8 cellular contexts compared by ENCODE assay signal in the genomic region with DNA sequence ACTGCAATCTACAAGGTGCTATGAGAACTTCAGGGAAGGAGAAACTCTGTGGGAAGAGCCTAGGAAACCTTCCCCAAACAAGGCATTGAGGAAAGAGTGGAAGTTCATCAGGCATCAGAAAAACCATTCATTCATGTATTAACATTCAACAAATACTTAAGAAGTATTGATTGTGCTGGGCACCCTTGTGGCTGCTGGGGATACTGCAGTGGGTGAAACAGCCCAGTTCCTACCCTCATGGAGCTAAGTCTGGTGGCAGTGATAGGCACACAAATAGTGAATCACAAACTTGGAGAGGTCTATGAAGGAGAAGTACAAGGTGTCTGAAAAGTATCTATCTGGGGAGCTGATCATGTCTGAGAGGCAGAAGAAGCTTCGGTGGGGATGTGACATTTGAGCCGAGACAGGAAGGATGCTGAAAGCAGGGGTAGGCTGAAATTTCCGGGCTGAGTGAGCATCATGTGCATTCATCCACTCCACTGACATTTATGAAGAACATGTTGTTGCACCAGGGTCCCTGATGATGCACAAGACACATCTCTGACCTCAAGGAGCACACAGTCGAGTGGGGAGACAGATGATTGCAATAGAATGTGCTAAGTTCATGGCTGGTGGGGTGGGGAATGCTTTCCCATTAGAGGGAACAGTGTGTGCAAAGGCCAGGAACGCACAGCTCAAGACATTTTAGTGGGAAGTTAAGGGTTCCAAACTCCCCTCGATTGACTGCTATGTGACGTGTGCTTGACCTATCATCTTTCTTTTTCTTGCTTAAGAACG.
DNase-seq lines count a peak whose midpoint lies in the region; ATAC-seq and TF ChIP-seq lines count a peak whose summit lies in the region.

No MANE protein-coding gene starts in this region.

- no peak for ATAC-seq in HG02870 (IDR thresholded peaks at IDR 0.05; ENCODE audit: unreplicated experiment)

- peak; percentile 34 for TF ChIP-seq CTCF in MCF 10A (IDR thresholded peaks at IDR 0.05; ENCODE audit: unreplicated experiment)
- peak in 1 of 3 donors; percentile 8 for TF ChIP-seq CTCF in breast epithelium (IDR thresholded peaks at IDR 0.05)
- TF ChIP-seq CTCF in glutamatergic neuron (IDR thresholded peaks at IDR 0.05; ENCODE audit: partially characterized antibody, unreplicated experiment), result peak; percentile 56
- peak; percentile 18 to 40 (median 30) for TF ChIP-seq CTCF in transverse colon (IDR thresholded peaks at IDR 0.05)

- H3K4me1 Mint-ChIP-seq in MCF 10A (ENCODE audit: insufficient read depth, unreplicated experiment), result no peaks in the 10 kb centered on the region
- H3K4me1 Mint-ChIP-seq in glutamatergic neuron (ENCODE audit: low read depth, unreplicated experiment), result peaks cover 10% of the 10 kb centered on the region

- no peak overlapping the region for H3K4me3 ChIP-seq in breast epithelium
- no peak overlapping the region for H3K4me3 ChIP-seq in transverse colon

- POLR2A ChIA-PET in MCF 10A (lab: Yijun Ruan, JAX), result no interaction called here

- H3K9me3 ChIP-seq in breast epithelium, result peaks cover 0 to 16% of the 10 kb centered on the region in 2 donors
- no peaks in the 10 kb centered on the region for H3K9me3 ChIP-seq in transverse colon

- H3K27me3 Mint-ChIP-seq in MCF 10A (ENCODE audit: insufficient read depth, unreplicated experiment) (no peaks in the 10 kb centered on the region), glutamatergic neuron (ENCODE audit: unreplicated experiment) (no peaks in the 10 kb centered on the region)

- H3K27ac ChIP-seq in breast epithelium, result no peak overlapping the region
- H3K27ac ChIP-seq in transverse colon, result no peak overlapping the region

- H3K4me3 Mint-ChIP-seq in MCF 10A (ENCODE audit: unreplicated experiment), result no peak overlapping the region
- H3K4me3 Mint-ChIP-seq in glutamatergic neuron (ENCODE audit: unreplicated experiment), result no peak overlapping the region

- intact Hi-C loops in MCF 10A (cut with micrococcal nuclease), result no loop called here
- intact Hi-C loops in breast epithelium (cut with DNase I; ENCODE audit: low total_unique reads), result no loop called here
- intact Hi-C loops in transverse colon (cut with DNase I; ENCODE audit: low total_unique reads), result no loop called here

- 58 to 78% methylated on average over 4 to 8 of the region's 8 CpGs for WGBS in transverse colon (ENCODE audit: low coverage in 1 of 2), 2 donors

- no peaks in the 10 kb centered on the region for H3K36me3 ChIP-seq in breast epithelium
- H3K36me3 ChIP-seq in transverse colon, result no peaks in the 10 kb centered on the region

- H3K4me1 ChIP-seq in breast epithelium, result no peaks in the 10 kb centered on the region
- H3K4me1 ChIP-seq in transverse colon, result no peaks in the 10 kb centered on the region

- H3K9me3 Mint-ChIP-seq in MCF 10A (ENCODE audit: unreplicated experiment) (peaks cover 10% of the 10 kb centered on the region), glutamatergic neuron (ENCODE audit: unreplicated experiment) (peaks cover 4% of the 10 kb centered on the region)

- DNase-seq in MCF 10A (ENCODE audit: unreplicated experiment) (peak; percentile 18), breast epithelium (ENCODE audit: low spot score in 2 of 2) (no peak), activated T-cell treated with anti-CD3 and anti-CD28 coated beads for 1 hour (ENCODE audit: low read depth) (peak; percentile 20), glutamatergic neuron (no peak), transverse colon (no peak), NOMO-1 treated with dmso at 0.1 percent for 144 hours (lab: John Stamatoyannopoulos, UW; ENCODE audit: unreplicated experiment) (no peak), ACHN (no peak)

- no peaks in the 10 kb centered on the region for H3K27me3 ChIP-seq in breast epithelium
- no peaks in the 10 kb centered on the region for H3K27me3 ChIP-seq in transverse colon

- BruUV-seq in MCF 10A (replicated peaks; lab: Mats Ljungman, UMichigan), result no TSS peak

- CTCF ChIA-PET in MCF 10A (lab: Yijun Ruan, JAX), result interaction anchor here (0.6 to 1.9 kb wide), 5 partner anchors 10 to 145 kb away, joined by 3 to 9 read pairs (median 3); no protein-coding TSS in a partner anchor

- in situ Hi-C loops in transverse colon (cut with MboI; ENCODE audit: low pct_ligation_motif_present in 1 of 4, low pct_unique_long_range_greater_than_20kb in 1 of 4, low sequenced_read_pairs in 3 of 4), result loop anchor here in 1 of 4 donors (10.0 kb wide), 1 partner anchor 63 kb away; no protein-coding TSS in a partner anchor
- in situ Hi-C loops in ACHN (cut with HindIII; ENCODE audit: low pct_ligation_motif_present, low pct_unique_long_range_greater_than_20kb, low sequenced_read_pairs), result no loop called here

- no peak for TF ChIP-seq POLR2A in breast epithelium (IDR thresholded peaks at IDR 0.05)
- no peak for TF ChIP-seq POLR2A in transverse colon (IDR thresholded peaks at IDR 0.05)

- H3K27ac Mint-ChIP-seq in MCF 10A (ENCODE audit: low read depth, unreplicated experiment), result no peak overlapping the region
- H3K27ac Mint-ChIP-seq in glutamatergic neuron (ENCODE audit: unreplicated experiment), result no peak overlapping the region

- TF ChIP-seq EP300 in transverse colon (IDR thresholded peaks at IDR 0.05; ENCODE audit: low read depth), result no peak

- H3K36me3 Mint-ChIP-seq in MCF 10A (ENCODE audit: insufficient read depth, unreplicated experiment) (no peaks in the 10 kb centered on the region), glutamatergic neuron (ENCODE audit: unreplicated experiment) (peaks cover 7% of the 10 kb centered on the region)

Comparison
In these comparisons a context has a peak if more than half of its experiments do, and no peak if none do; other contexts are left out.
1. DNase-seq: peak in MCF 10A (single experiment) and activated T-cell treated with anti-CD3 and anti-CD28 coated beads for 1 hour (single experiment); none in breast epithelium (0 of 2), glutamatergic neuron (single experiment), transverse colon (single experiment), NOMO-1 treated with dmso at 0.1 percent for 144 hours (single experiment) and ACHN (single experiment).